In genomic region chr3:128074851-128075515, GRCh38 we compare ENCODE assay signal across 8 cellular contexts. TPM values are rescaled to one million over a fixed set of nuclear protein-coding genes. Genes with fewer than 3 reads are reported as not detected.
DNase-seq lines count a peak whose midpoint lies in the region; TF ChIP-seq lines count a peak whose summit lies in the region.

No MANE protein-coding gene starts in this region.

- no peak overlapping the region for H2AK5ac ChIP-seq in trophoblast cell (ENCODE audit: low read length)

- no peak for TF ChIP-seq CTCF in GM06990 (IDR thresholded peaks at IDR 0.05; ENCODE audit: insufficient read depth, low read length, poor library complexity, severe bottlenecking)

- H4K8ac ChIP-seq in trophoblast cell (ENCODE audit: low read depth, low read length): no peak overlapping the region

- 0 out of 2 replicates have a peak overlapping the region, but pooled peaks have one; percentile 2 for H3K4me3 ChIP-seq in GM06990 (replicated peaks; ENCODE audit: low read depth, low read length)
- H3K4me3 ChIP-seq in trophoblast cell (ENCODE audit: low read depth, low read length): peak overlapping the region; percentile 18

- H3K4me2 ChIP-seq in trophoblast cell (ENCODE audit: low read length): peak overlapping the region; percentile 66

- no peaks in the 10 kb centered on the region for H3K27me3 ChIP-seq in GM06990 (replicated peaks; ENCODE audit: control insufficient read depth, insufficient read depth, low read length)
- peaks cover 11% of the 10 kb centered on the region for H3K27me3 ChIP-seq in trophoblast cell (ENCODE audit: insufficient read depth, low read length)

- no peak overlapping the region for H2BK120ac ChIP-seq in trophoblast cell (ENCODE audit: insufficient read depth, low read length, poor library complexity)

- H3K4me1 ChIP-seq in trophoblast cell (ENCODE audit: control insufficient read depth in 1 of 2, insufficient read depth in 2 of 2, low read length in 2 of 2): peaks cover 11 to 14% of the 10 kb centered on the region in 2 experiments

- DNase-seq in GM06990 (ENCODE audit: extremely low read depth, insufficient read length) (no peak), OCI-M1 (lab: John Stamatoyannopoulos, UW) (peak; percentile 50), fibroblast of peridontal ligament (ENCODE audit: extremely low read depth) (peak; percentile 25), trophoblast cell (peak in 1 of 2 donors; percentile 44), MV-4-11 (lab: John Stamatoyannopoulos, UW) (no peak), NCI-H345 treated with DMSO at 0.1 percent for 48 hours (lab: John Stamatoyannopoulos, UW; ENCODE audit: unreplicated experiment) (no peak), NCI-H1417 (lab: John Stamatoyannopoulos, UW) (no peak), hippocampal formation (lab: John Stamatoyannopoulos, UW) (no peak)

- H4K91ac ChIP-seq in trophoblast cell (ENCODE audit: low read depth, low read length): no peak overlapping the region

- H3K27ac ChIP-seq in trophoblast cell (ENCODE audit: low read depth, low read length): no peak overlapping the region

- H3K36me3 ChIP-seq in GM06990 (ENCODE audit: control insufficient read depth, insufficient read depth, low read length) (peaks cover 36% of the 10 kb centered on the region), trophoblast cell (ENCODE audit: control insufficient read depth in 1 of 2, insufficient read depth in 2 of 2, low read length in 2 of 2) (peaks cover 33 to 47% of the 10 kb centered on the region in 2 experiments)

- H3K79me2 ChIP-seq in trophoblast cell (ENCODE audit: control insufficient read depth, insufficient read depth, low read length, poor library complexity): no peaks in the 10 kb centered on the region

- H2BK12ac ChIP-seq in trophoblast cell (ENCODE audit: low read length): no peak overlapping the region

- H2AFZ ChIP-seq in trophoblast cell (ENCODE audit: insufficient read depth, low read length, poor library complexity): no peak overlapping the region

- no peak overlapping the region for H3K14ac ChIP-seq in trophoblast cell (ENCODE audit: low read length)

- no CpG with 5 or more reads among the region's 7 CpGs for WGBS in trophoblast cell (ENCODE audit: extremely low coverage, insufficient coverage, insufficient read length)

- H3K18ac ChIP-seq in trophoblast cell (ENCODE audit: low read length): no peak overlapping the region

- H2BK5ac ChIP-seq in trophoblast cell (ENCODE audit: low read depth, low read length, poor library complexity): no peak overlapping the region

- no peak overlapping the region for H3K4ac ChIP-seq in trophoblast cell (ENCODE audit: low read depth, low read length)

- H3K9me3 ChIP-seq in trophoblast cell (ENCODE audit: insufficient read depth, low read depth, low read length): no peaks in the 10 kb centered on the region

- no peak overlapping the region for H4K12ac ChIP-seq in trophoblast cell (ENCODE audit: low read depth, low read length)

- no peak overlapping the region for H3K23ac ChIP-seq in trophoblast cell (ENCODE audit: low read length)

- H3K79me1 ChIP-seq in trophoblast cell (ENCODE audit: low read length): no peaks in the 10 kb centered on the region

- no peak overlapping the region for H3K9ac ChIP-seq in trophoblast cell (ENCODE audit: low read length)

RNA-seq across cellular contexts. Expression of gene SEC61A1, which starts 22.7 kb away (rescaled TPM):
- polyA plus RNA-seq in trophoblast cell (2013): 320 and 344 TPM in 2 replicates

RNA-seq across cellular contexts. Expression of gene RUVBL1, which starts 48.6 kb away (rescaled TPM):
- 22.0 and 22.5 TPM in 2 replicates for polyA plus RNA-seq in trophoblast cell (2013)

Comparison
In these comparisons a context has a peak if more than half of its experiments do, and no peak if none do; other contexts are left out.
1. DNase-seq: peak in OCI-M1 (single experiment) and fibroblast of peridontal ligament (single experiment); none in GM06990 (single experiment), MV-4-11 (single experiment), NCI-H345 treated with DMSO at 0.1 percent for 48 hours (single experiment), NCI-H1417 (0 of 3) and hippocampal formation (0 of 2).